9 cellular contexts compared by ENCODE assay signal in genomic region chr6:165988306-165988756, GRCh38.
DNase-seq lines count a peak whose midpoint lies in the region; ATAC-seq and TF ChIP-seq lines count a peak whose summit lies in the region.
"Had no signal": no experiment of that assay in that cellular context is flagged by ENCODE, and none has a peak within 500 bp of the region (broad histone marks: within the 10 kb centered on the region; RNA-seq: fewer than 3 reads in every experiment).

No MANE protein-coding gene starts in this region.

- DNase-seq in choroid plexus epithelial cell (ENCODE audit: low read depth), result no peak
- DNase-seq in mesendoderm, result peak; percentile 41
- no peak for DNase-seq in GOT3 (lab: John Stamatoyannopoulos, UW)
- DNase-seq in NCI-H187 treated with DMSO at 0.1 percent for 48 hours (lab: John Stamatoyannopoulos, UW), result no peak
- DNase-seq: effector CD4-positive, alpha-beta T cell had no signal

- H3K27me3 ChIP-seq in HUES6 (ENCODE audit: control insufficient read depth, insufficient read depth, low read length), result peaks cover 98% of the 10 kb centered on the region
- H3K27me3 ChIP-seq in mesendoderm (ENCODE audit: insufficient read depth, low read length, poor library complexity), result peaks cover 51% of the 10 kb centered on the region

- H3K56ac ChIP-seq in mesendoderm (ENCODE audit: low read length), result no peak overlapping the region

- H3K36me3 ChIP-seq in HUES6 (ENCODE audit: control insufficient read depth, insufficient read depth, low read length), result no peaks in the 10 kb centered on the region
- H3K36me3 ChIP-seq in mesendoderm (ENCODE audit: control insufficient read depth, insufficient read depth, low read length), result no peaks in the 10 kb centered on the region

- H3K4me1 ChIP-seq in HUES6 (ENCODE audit: control insufficient read depth, insufficient read depth, low read length) (peaks cover 14% of the 10 kb centered on the region), mesendoderm (ENCODE audit: control insufficient read depth, low read depth, low read length) (peaks cover 2% of the 10 kb centered on the region)

- no peak overlapping the region for H2BK5ac ChIP-seq in mesendoderm (ENCODE audit: low read length)

- H3K4ac ChIP-seq in mesendoderm (ENCODE audit: low read depth, low read length), result no peak overlapping the region

- no peak overlapping the region for H3K18ac ChIP-seq in mesendoderm (ENCODE audit: low read length)

- no peaks in the 10 kb centered on the region for H3K79me2 ChIP-seq in mesendoderm (ENCODE audit: control insufficient read depth, insufficient read depth, low read length)

- no peak overlapping the region for H2BK120ac ChIP-seq in mesendoderm (ENCODE audit: low read depth, low read length)

- H4K8ac ChIP-seq in mesendoderm (ENCODE audit: low read depth, low read length), result no peak overlapping the region

- H3K9me3 ChIP-seq in HUES6 (ENCODE audit: control insufficient read depth, insufficient read depth, low read depth, low read length), result no peaks in the 10 kb centered on the region

- peak overlapping the region; percentile 20 for H3K4me2 ChIP-seq in mesendoderm (ENCODE audit: low read length)

- no peaks in the 10 kb centered on the region for H3K79me1 ChIP-seq in mesendoderm (ENCODE audit: low read length)

- no peak overlapping the region for H3K27ac ChIP-seq in HUES6 (ENCODE audit: low read depth, low read length)
- no peak overlapping the region for H3K27ac ChIP-seq in mesendoderm (ENCODE audit: low read depth, low read length)
- H3K27ac ChIP-seq in temporal lobe (ENCODE audit: low read depth, low read length), result peak overlapping the region; percentile 44

- WGBS in mesendoderm (ENCODE audit: extremely low coverage, insufficient coverage, low lambda C conversion rate), result no CpG with 5 or more reads among the region's 29 CpGs

- H4K5ac ChIP-seq in mesendoderm (ENCODE audit: low read length), result no peak overlapping the region

- no peak overlapping the region for H2BK15ac ChIP-seq in mesendoderm (replicated peaks; ENCODE audit: low read depth)

- no peak for TF ChIP-seq CTCF in choroid plexus epithelial cell (conservative IDR thresholded peaks at IDR 0.05; ENCODE audit: low read depth, low read length)

- no peak for ATAC-seq in GM18505 (IDR thresholded peaks at IDR 0.05; ENCODE audit: unreplicated experiment)
- ATAC-seq in HG03439 (IDR thresholded peaks at IDR 0.05; ENCODE audit: unreplicated experiment), result no peak

- no peak for TF ChIP-seq POLR2A in GM18505 (IDR thresholded peaks at IDR 0.05; ENCODE audit: borderline replicate concordance, extremely low read depth, insufficient read depth, insufficient read length)

- H3K23ac ChIP-seq in mesendoderm (ENCODE audit: low read length), result no peak overlapping the region

- H3K9ac ChIP-seq in HUES6 (ENCODE audit: low read length) (no peak overlapping the region), mesendoderm (ENCODE audit: low read length) (no peak overlapping the region)

- H2AK5ac ChIP-seq in mesendoderm (ENCODE audit: low read length), result no peak overlapping the region

- H3K4me3 ChIP-seq in HUES6 (ENCODE audit: low read depth, low read length) (peak overlapping the region; percentile 62), choroid plexus epithelial cell (ENCODE audit: low read depth, low read length) (peak overlapping the region; percentile 63), mesendoderm (ENCODE audit: low read length) (no peak overlapping the region)
